12 cellular contexts compared by ENCODE assay signal in the genomic region with DNA sequence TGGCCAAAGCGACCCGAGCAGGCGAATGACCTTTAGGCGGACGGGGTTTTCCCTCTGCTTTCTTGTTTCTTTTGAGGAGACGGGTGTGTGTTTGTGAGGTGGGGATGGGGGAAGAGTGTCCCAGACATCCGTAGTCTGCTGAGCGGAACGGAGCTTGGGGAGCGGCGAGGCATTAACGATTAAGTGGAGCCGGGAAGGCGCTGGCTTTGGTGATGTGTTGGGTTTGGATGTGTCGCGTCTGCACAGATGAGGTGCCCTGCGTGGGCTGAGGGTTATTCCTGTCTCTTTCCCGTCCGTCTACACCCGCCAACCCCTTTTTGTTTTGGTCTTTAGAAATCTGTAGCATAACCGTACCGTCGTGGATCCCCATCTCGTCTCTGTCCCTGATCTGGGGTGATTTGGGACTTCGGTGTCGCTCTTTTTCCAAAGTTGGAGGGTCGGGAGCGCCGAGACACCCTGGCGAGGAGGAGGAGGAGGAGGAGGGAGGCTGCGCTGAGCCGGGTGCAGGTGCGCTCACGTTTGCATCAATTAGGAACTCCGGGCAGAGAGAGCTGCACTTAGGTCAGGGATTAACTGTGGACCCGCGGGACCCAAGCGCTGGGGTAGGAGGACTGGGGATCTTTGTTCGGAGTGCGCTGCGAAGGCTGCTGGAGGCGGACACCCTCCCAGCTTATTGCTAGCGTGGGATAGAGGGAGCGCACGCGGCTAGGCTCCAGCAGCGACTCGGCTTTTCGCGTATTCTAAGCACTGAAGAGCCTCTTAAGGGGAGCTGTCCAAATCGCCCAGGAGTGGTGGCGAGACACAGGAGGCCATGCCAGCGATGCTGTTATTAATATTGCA.
DNase-seq lines count a peak whose midpoint lies in the region; ATAC-seq and TF ChIP-seq lines count a peak whose summit lies in the region.
"Had no signal": no experiment of that assay in that cellular context is flagged by ENCODE, and none has a peak within 500 bp of the region (broad histone marks: within the 10 kb centered on the region; RNA-seq: fewer than 3 reads in every experiment).

No MANE protein-coding gene starts in this region.

- H3K4me1 Mint-ChIP-seq in stimulated activated naive B cell treated with anti-CD40 and anti-IgM and Interleukin-4, amounts not matched to agents 10 μg/mL and 1 μg/mL and 100 μg/mL, for 72 hours = peaks cover 4 to 9% of the 10 kb centered on the region in 2 donors

- ATAC-seq in left lung = peak; percentile 69
- no peak for ATAC-seq in stimulated activated naive B cell treated with anti-CD40 and anti-IgM and Interleukin-4, amounts not matched to agents 10 μg/mL and 1 μg/mL and 100 μg/mL, for 72 hours (replicated peaks)
- ATAC-seq in stimulated activated naive CD8-positive, alpha-beta T cell treated with anti-CD3 and anti-CD28 coated beads, Interleukin-15, Interleukin-2, amounts not matched to agents 100 U/mL and 50 U/mL, for 24 hours = no peak

- no peak for TF ChIP-seq CTCF in adrenal gland (IDR thresholded peaks at IDR 0.05)
- TF ChIP-seq CTCF in left lung (IDR thresholded peaks at IDR 0.05) = no peak

- H3K4me1 ChIP-seq in adrenal gland (replicated peaks in 1 of 2) = no peaks in the 10 kb centered on the region
- peaks cover 0 to 7% of the 10 kb centered on the region in 2 donors for H3K4me1 ChIP-seq in left lung

- H3K4me3 ChIP-seq in adrenal gland (peak overlapping the region in 2 of 4 donors; percentile 63 to 83), left lung (peak overlapping the region in 1 of 2 donors; percentile 37)
- H3K4me3 ChIP-seq: SK-N-MC had no signal

- TF ChIP-seq POLR2A in adrenal gland (IDR thresholded peaks at IDR 0.05) = peak in 1 of 2 donors; percentile 29

- H3K36me3 ChIP-seq in adrenal gland (replicated peaks in 1 of 2) (no peaks in the 10 kb centered on the region), left lung (no peaks in the 10 kb centered on the region)

- H3K9me3 ChIP-seq in adrenal gland (replicated peaks in 1 of 3) = no peaks in the 10 kb centered on the region
- H3K9me3 ChIP-seq in left lung = no peaks in the 10 kb centered on the region

- WGBS in adrenal gland, 4 donors = 1 to 4% (median 2%) methylated on average over 27 to 53 of the region's 53 CpGs

- H3K27me3 ChIP-seq in adrenal gland = no peaks in the 10 kb centered on the region
- peaks cover 28 to 52% of the 10 kb centered on the region in 2 donors for H3K27me3 ChIP-seq in left lung

- H3K27ac Mint-ChIP-seq in stimulated activated naive B cell treated with anti-CD40 and anti-IgM and Interleukin-4, amounts not matched to agents 10 μg/mL and 1 μg/mL and 100 μg/mL, for 72 hours = peak overlapping the region; percentile 59
- H3K27ac Mint-ChIP-seq: activated naive CD8-positive, alpha-beta T cell treated with anti-CD3 and anti-CD28 coated beads, Interleukin-2, amount 10 ng/mL, durations not matched to agents 7 days and 5 days had no signal

- intact Hi-C loops in adrenal gland (cut with DNase I) (no loop called here), left lung (cut with DNase I) (no loop called here)

- DNase-seq in NCI-H1417 (lab: John Stamatoyannopoulos, UW) (peak; percentile 6 to 64 (median 60)), NCI-H1417 treated with DMSO at 0.1 percent for 48 hours (lab: John Stamatoyannopoulos, UW) (no peak), adrenal gland (peak in 6 of 7 donors; percentile 26 to 43 (median 35)), left lung (peak; percentile 27 to 44), NCI-H226 (no peak)
- no peak for DNase-seq in stimulated activated naive B cell treated with anti-CD40 and anti-IgM and Interleukin-4, amounts not matched to agents 10 μg/mL and 1 μg/mL and 100 μg/mL, for 72 hours
- no peak for DNase-seq in stimulated activated naive CD8-positive, alpha-beta T cell treated with anti-CD3 and anti-CD28 coated beads, Interleukin-15, Interleukin-2, amounts not matched to agents 100 U/mL and 50 U/mL, for 24 hours
- no peak for DNase-seq in effector CD4-positive, alpha-beta T cell
- DNase-seq: activated CD4-positive, alpha-beta T cell treated with anti-CD3 and anti-CD28 coated beads, Interleukin-2, amount 50 U/mL, for 4 hours; IMR-90 had no signal

- peak overlapping the region in 2 of 5 donors; percentile 85 to 93 for H3K27ac ChIP-seq in adrenal gland
- H3K27ac ChIP-seq in left lung = no peak overlapping the region
- H3K27ac ChIP-seq: SK-N-MC had no signal

- H3K27me3 Mint-ChIP-seq in stimulated activated naive B cell treated with anti-CD40 and anti-IgM and Interleukin-4, amounts not matched to agents 10 μg/mL and 1 μg/mL and 100 μg/mL, for 72 hours = peaks cover 25 to 27% of the 10 kb centered on the region in 2 donors

- peaks cover 0 to 4% of the 10 kb centered on the region in 2 donors for H3K36me3 Mint-ChIP-seq in stimulated activated naive B cell treated with anti-CD40 and anti-IgM and Interleukin-4, amounts not matched to agents 10 μg/mL and 1 μg/mL and 100 μg/mL, for 72 hours
- H3K36me3 Mint-ChIP-seq: activated naive CD8-positive, alpha-beta T cell treated with anti-CD3 and anti-CD28 coated beads, Interleukin-2, amount 10 ng/mL, durations not matched to agents 7 days and 5 days had no signal

- H3K9me3 Mint-ChIP-seq in stimulated activated naive B cell treated with anti-CD40 and anti-IgM and Interleukin-4, amounts not matched to agents 10 μg/mL and 1 μg/mL and 100 μg/mL, for 72 hours = no peaks in the 10 kb centered on the region

- no peak overlapping the region for H3K4me3 Mint-ChIP-seq in stimulated activated naive B cell treated with anti-CD40 and anti-IgM and Interleukin-4, amounts not matched to agents 10 μg/mL and 1 μg/mL and 100 μg/mL, for 72 hours
- H3K4me3 Mint-ChIP-seq: activated naive CD8-positive, alpha-beta T cell treated with anti-CD3 and anti-CD28 coated beads, Interleukin-2, amount 10 ng/mL, durations not matched to agents 7 days and 5 days had no signal

Comparison
In these comparisons a context has a peak if more than half of its experiments do, and no peak if none do; other contexts are left out.
1. DNase-seq: peak in NCI-H1417 (3 of 3), adrenal gland (6 of 7) and left lung (2 of 2); none in NCI-H1417 treated with DMSO at 0.1 percent for 48 hours (single experiment), stimulated activated naive B cell treated with anti-CD40 and anti-IgM and Interleukin-4, amounts not matched to agents 10 μg/mL and 1 μg/mL and 100 μg/mL, for 72 hours (single experiment), NCI-H226 (single experiment), stimulated activated naive CD8-positive, alpha-beta T cell treated with anti-CD3 and anti-CD28 coated beads, Interleukin-15, Interleukin-2, amounts not matched to agents 100 U/mL and 50 U/mL, for 24 hours (single experiment) and effector CD4-positive, alpha-beta T cell (single experiment).